Comparison of ENCODE assay signal across 23 cellular contexts in the genomic region with DNA sequence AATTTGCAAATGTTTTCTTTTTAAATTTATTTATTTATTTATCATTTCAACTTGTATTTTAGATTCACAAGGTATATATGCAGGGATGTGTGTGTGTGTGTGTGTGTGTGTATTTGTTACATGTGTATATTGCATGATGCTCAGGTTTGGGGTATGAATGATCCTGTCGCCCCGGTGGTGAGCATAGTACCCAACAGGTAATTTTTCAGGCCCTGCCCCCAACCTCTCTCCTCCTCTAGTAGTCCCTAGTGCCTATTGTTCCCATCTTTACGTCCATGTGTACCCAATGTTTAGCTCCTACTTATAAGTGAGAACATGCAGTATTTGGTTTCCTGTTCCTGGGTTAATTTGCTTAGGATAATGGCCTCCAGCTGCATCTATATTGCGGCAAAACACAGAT. TPM values are rescaled to one million over a fixed set of nuclear protein-coding genes. Genes with fewer than 3 reads are reported as not detected.
DNase-seq lines count a peak whose midpoint lies in the region; ATAC-seq and TF ChIP-seq lines count a peak whose summit lies in the region.
"Had no signal": no experiment of that assay in that cellular context is flagged by ENCODE, and none has a peak within 500 bp of the region (broad histone marks: within the 10 kb centered on the region; RNA-seq: fewer than 3 reads in every experiment).

No MANE protein-coding gene starts in this region.

- H3K4me2 ChIP-seq in GM23338 (no peak overlapping the region), HCT116 (ENCODE audit: low read length) (no peak overlapping the region)
- H3K4me2 ChIP-seq: A549; BLaER1 treated with 17β-estradiol and CSF1 and Interleukin-3, amounts not matched to agents 10 nM and 100 nM had no signal

- no peaks in the 10 kb centered on the region for H3K27me3 Mint-ChIP-seq in GM23338 (ENCODE audit: insufficient read depth, low read depth, poor library complexity)

- no peaks in the 10 kb centered on the region for H3K9me2 ChIP-seq in GM23338 (ENCODE audit: insufficient read depth)
- no peaks in the 10 kb centered on the region for H3K9me2 ChIP-seq in HCT116 (ENCODE audit: insufficient read depth)

- H3K79me2 ChIP-seq in GM23338 (replicated peaks; ENCODE audit: insufficient read depth) (no peaks in the 10 kb centered on the region), HCT116 (ENCODE audit: insufficient read depth, low read length) (no peaks in the 10 kb centered on the region)

- no peaks in the 10 kb centered on the region for H4K20me1 ChIP-seq in GM23338 (replicated peaks; ENCODE audit: insufficient read depth)
- H4K20me1 ChIP-seq in HCT116 (ENCODE audit: insufficient read depth) = no peaks in the 10 kb centered on the region
- H4K20me1 ChIP-seq: BLaER1 treated with 17β-estradiol and CSF1 and Interleukin-3, amounts not matched to agents 10 nM and 100 nM had no signal

- ATAC-seq in GM23338 (peak; percentile 32; the same call in 1 of the 3 replicates), HCT116 (peak; percentile 76), HG03442 (IDR thresholded peaks at IDR 0.05; ENCODE audit: unreplicated experiment) (no peak), HG02852 (IDR thresholded peaks at IDR 0.05; ENCODE audit: unreplicated experiment) (no peak)
- ATAC-seq: A549 had no signal

- H3F3A ChIP-seq in GM23338 (replicated peaks; ENCODE audit: low read depth) = no peaks in the 10 kb centered on the region

- H3K27ac ChIP-seq in GM23338 (ENCODE audit: low read depth) (no peak overlapping the region), HCT116 (ENCODE audit: low read depth, low read length) (no peak overlapping the region), brain microvascular endothelial cell (no peak overlapping the region)
- H3K27ac ChIP-seq: A549; BLaER1 treated with 17β-estradiol and CSF1 and Interleukin-3, amounts not matched to agents 10 nM and 100 nM had no signal

- no peaks in the 10 kb centered on the region for H3K4me1 Mint-ChIP-seq in GM23338
- H3K4me1 Mint-ChIP-seq: CD14-positive monocyte; CD8-positive, alpha-beta memory T cell had no signal

- POLR2A ChIA-PET in HCT116 (lab: Charles Lee) = no interaction called here

- no peaks in the 10 kb centered on the region for H3K4me1 ChIP-seq in GM23338 (ENCODE audit: insufficient read depth)
- H3K4me1 ChIP-seq in HCT116 (ENCODE audit: control insufficient read depth in 1 of 2, insufficient read depth in 2 of 2, low read length in 2 of 2) = no peaks in the 10 kb centered on the region
- H3K4me1 ChIP-seq: A549; BE2C; BLaER1 treated with 17β-estradiol and CSF1 and Interleukin-3, amounts not matched to agents 10 nM and 100 nM had no signal

- H3K27ac Mint-ChIP-seq in GM23338 = no peak overlapping the region
- H3K27ac Mint-ChIP-seq: CD14-positive monocyte; CD4-positive, alpha-beta T cell; CD8-positive, alpha-beta memory T cell had no signal

- TF ChIP-seq POLR2A in HCT116 (IDR thresholded peaks at IDR 0.05; ENCODE audit: borderline replicate concordance, extremely low read depth, insufficient read depth, insufficient read length) = no peak

- no peak overlapping the region for H3K9ac ChIP-seq in HCT116 (ENCODE audit: low read length)
- H3K9ac ChIP-seq: BLaER1 treated with 17β-estradiol and CSF1 and Interleukin-3, amounts not matched to agents 10 nM and 100 nM had no signal

- no peak overlapping the region for H3K4me3 Mint-ChIP-seq in GM23338
- H3K4me3 Mint-ChIP-seq: CD14-positive monocyte; CD4-positive, alpha-beta T cell; CD8-positive, alpha-beta memory T cell had no signal

- TF ChIP-seq CTCF in GM23338 (conservative IDR thresholded peaks at IDR 0.05; ENCODE audit: low read depth in 2 of 2) = 0 out of 4 replicates have a peak, but pooled peaks of 1 of the 2 experiments have one; percentile 31
- TF ChIP-seq CTCF in HCT116 (IDR thresholded peaks at IDR 0.05 in 2 of 3, conservative IDR thresholded peaks at IDR 0.05 in 1 of 3; ENCODE audit: borderline replicate concordance in 1 of 3, insufficient read depth in 1 of 3, low read depth in 2 of 3, low read length in 2 of 3) = no peak
- TF ChIP-seq CTCF in brain microvascular endothelial cell (IDR thresholded peaks at IDR 0.05; ENCODE audit: low read depth, low read length, missing control alignments) = peak; percentile 7

- H3K9me3 Mint-ChIP-seq in GM23338 = no peaks in the 10 kb centered on the region

- CTCF ChIA-PET in HCT116 (lab: Charles Lee) = no interaction called here

- TF ChIP-seq RAD21 in HCT116 (IDR thresholded peaks at IDR 0.05; ENCODE audit: low read depth) = no peak

- H3K27me3 ChIP-seq in GM23338 (ENCODE audit: insufficient read depth) (no peaks in the 10 kb centered on the region), HCT116 (ENCODE audit: insufficient read depth, low read length) (no peaks in the 10 kb centered on the region), brain microvascular endothelial cell (replicated peaks) (no peaks in the 10 kb centered on the region)
- H3K27me3 ChIP-seq: BE2C; BLaER1 treated with 17β-estradiol and CSF1 and Interleukin-3, amounts not matched to agents 10 nM and 100 nM had no signal

- no peak overlapping the region for H3K4me3 ChIP-seq in GM23338
- no peak overlapping the region for H3K4me3 ChIP-seq in HCT116 (replicated peaks in 1 of 2; ENCODE audit: low read depth in 1 of 2, low read length in 2 of 2)
- no peak overlapping the region for H3K4me3 ChIP-seq in brain microvascular endothelial cell (ENCODE audit: low read depth, low read length)
- H3K4me3 ChIP-seq: A549; BLaER1 treated with 17β-estradiol and CSF1 and Interleukin-3, amounts not matched to agents 10 nM and 100 nM had no signal

- no TSS peak for BruUV-seq in HCT116 (replicated peaks; lab: Mats Ljungman, UMichigan)

- DNase-seq in GM23338 (ENCODE audit: low spot score) (peak; percentile 27), HCT116 (ENCODE audit: low read depth, low spot score) (no peak), NCI-H748 (lab: John Stamatoyannopoulos, UW; ENCODE audit: unreplicated experiment) (peak; percentile 72), brain microvascular endothelial cell (no peak), SIG-M5 (lab: John Stamatoyannopoulos, UW) (no peak), DMS153 treated with DMSO at 0.1 percent for 48 hours (lab: John Stamatoyannopoulos, UW; ENCODE audit: unreplicated experiment) (no peak)
- DNase-seq: 8988T; ACHN; AML-193; BE2C; CD4-positive, alpha-beta T cell; CD8-positive, alpha-beta memory T cell; DMS 273 treated with DMSO at 0.1 percent for 48 hours; DMS53; DMS79 treated with DMSO at 0.1 percent for 48 hours; GF-D8; GOT3; HCEC 1CT had no signal

- H3K36me3 Mint-ChIP-seq in GM23338 (ENCODE audit: low read depth) = no peaks in the 10 kb centered on the region
- H3K36me3 Mint-ChIP-seq: CD14-positive monocyte had no signal

- in situ Hi-C loops in brain microvascular endothelial cell (cut with HindIII; ENCODE audit: low pct_ligation_motif_present, low sequenced_read_pairs) = no loop called here

- RAD21 ChIA-PET in HCT116 (lab: Charles Lee; ENCODE audit: low non-redundant PET in 1 of 2, low total read pairs in 2 of 2, uncharacterized antibody in 2 of 2, unreplicated experiment in 2 of 2) = no interaction called here

- H3K36me3 ChIP-seq in GM23338 (ENCODE audit: insufficient read depth) (no peaks in the 10 kb centered on the region), HCT116 (ENCODE audit: control insufficient read depth in 1 of 2, insufficient read depth in 2 of 2, low read length in 2 of 2) (no peaks in the 10 kb centered on the region), brain microvascular endothelial cell (replicated peaks) (no peaks in the 10 kb centered on the region)
- H3K36me3 ChIP-seq: BE2C; BLaER1 treated with 17β-estradiol and CSF1 and Interleukin-3, amounts not matched to agents 10 nM and 100 nM had no signal

- H2AFZ ChIP-seq in GM23338 (peak overlapping the region; percentile 11; the same call in 1 of the 2 replicates), HCT116 (ENCODE audit: low read depth, low read length, poor library complexity, severe bottlenecking) (no peak overlapping the region)

- H3K9me3 ChIP-seq in HCT116 (ENCODE audit: control insufficient read depth in 1 of 2, insufficient read depth in 1 of 2, low read depth in 1 of 2, low read length in 2 of 2) = no peaks in the 10 kb centered on the region
- H3K9me3 ChIP-seq: A549, BE2C had no signal

- intact Hi-C loops in HCT116 (cut with micrococcal nuclease) = no loop called here

TF ChIP-seq in HCT116, 20 proteins besides CTCF, POLR2A, EP300 and RAD21 (continues in another document):
- TF ChIP-seq EZH2phosphoT487 (IDR thresholded peaks at IDR 0.05; ENCODE audit: borderline replicate concordance) (no peak), SP1 (IDR thresholded peaks at IDR 0.05; ENCODE audit: low read depth) (no peak), CBX3 (IDR thresholded peaks at IDR 0.05; ENCODE audit: low read depth) (no peak), EGR1 (IDR thresholded peaks at IDR 0.05; ENCODE audit: low read depth) (no peak), ZNF274 (IDR thresholded peaks at IDR 0.05; ENCODE audit: low read depth, low read length) (no peak), YY1 (IDR thresholded peaks at IDR 0.05; ENCODE audit: extremely low read depth, insufficient replicate concordance, low read depth, low read length) (no peak), FOSL1 (IDR thresholded peaks at IDR 0.05; ENCODE audit: low read depth) (no peak)
- TF ChIP-seq, protein P1, sequence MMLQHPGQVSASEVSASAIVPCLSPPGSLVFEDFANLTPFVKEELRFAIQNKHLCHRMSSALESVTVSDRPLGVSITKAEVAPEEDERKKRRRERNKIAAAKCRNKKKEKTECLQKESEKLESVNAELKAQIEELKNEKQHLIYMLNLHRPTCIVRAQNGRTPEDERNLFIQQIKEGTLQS (IDR thresholded peaks at IDR 0.05) = no peak
- TF ChIP-seq, protein P2, sequence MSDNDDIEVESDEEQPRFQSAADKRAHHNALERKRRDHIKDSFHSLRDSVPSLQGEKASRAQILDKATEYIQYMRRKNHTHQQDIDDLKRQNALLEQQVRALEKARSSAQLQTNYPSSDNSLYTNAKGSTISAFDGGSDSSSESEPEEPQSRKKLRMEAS (IDR thresholded peaks at IDR 0.05) = no peak

RNA-seq across cellular contexts. Expression of a gene that starts 33.0 kb away (rescaled TPM):
- total RNA-seq in GM23338 (2014; rRNA removed; shearing (Covaris generic)) = 46.5 and 49.1 TPM in 2 replicates
- polyA plus RNA-seq in GM23338 (2016; fragmentation: Nextera tagmentation; extraction: Ambion mirVana) = 37.8 and 45.0 TPM in 2 replicates
- total RNA-seq in HCT116 (2021; ENCODE audit: unreplicated experiment) = 6.5 TPM
- polyA plus RNA-seq in HCT116 (2012) = 1.7 and 1.9 TPM in 2 replicates
- polyA plus RNA-seq: CD14-positive monocyte had no signal

Comparison
In these comparisons a context has a peak if more than half of its experiments do, and no peak if none do; other contexts are left out.
1. ATAC-seq: peak in GM23338 (single experiment) and HCT116 (single experiment); none in HG03442 (single experiment) and HG02852 (single experiment).
2. DNase-seq: peak in GM23338 (single experiment) and NCI-H748 (single experiment); none in HCT116 (single experiment), brain microvascular endothelial cell (single experiment), SIG-M5 (single experiment) and DMS153 treated with DMSO at 0.1 percent for 48 hours (single experiment).